Comparison of ENCODE assay signal across 18 cellular contexts in the genomic region with DNA sequence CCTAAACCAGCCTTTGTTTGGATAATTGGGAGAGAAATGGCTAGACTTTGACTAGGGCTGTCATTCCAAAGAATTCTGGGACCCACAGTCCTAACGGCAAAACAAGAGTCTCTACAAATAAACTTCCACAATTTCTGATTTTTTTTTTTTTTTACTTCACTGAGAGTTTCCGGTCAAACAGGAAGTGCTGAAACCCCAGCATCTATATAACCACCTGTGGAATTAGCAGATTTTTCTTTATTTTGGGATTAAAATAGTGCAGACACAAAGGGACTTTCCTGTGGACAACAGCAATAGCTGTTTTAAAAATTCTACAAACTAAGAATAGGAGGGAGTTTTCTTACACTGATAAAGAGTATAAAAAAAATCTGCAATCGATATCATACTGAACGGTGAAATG.
"Had no signal": no experiment of that assay in that cellular context is flagged by ENCODE, and none has a peak within 500 bp of the region (broad histone marks: within the 10 kb centered on the region; RNA-seq: fewer than 3 reads in every experiment).

No MANE protein-coding gene starts in this region.

- H3K4me3 Mint-ChIP-seq: activated T-cell treated with anti-CD3 and anti-CD28 coated beads, Interleukin-2, amount 50 U/mL, for 24 hours; activated T-helper 17 cell treated with anti-CD3 and anti-CD28 coated beads, Interleukin-2, amount 50 U/mL, for 72 hours; dendritic cell treated with granulocyte-macrophage colony-stimulating factor and Interleukin-4, amounts not matched to agents 40 ng/mL and 50 ng/mL, for 4 days; memory B cell; nephron progenitor cell; stimulated activated effector memory CD8-positive, alpha-beta T cell treated with anti-CD3 and anti-CD28 coated beads, Interleukin-12 subunit alpha, Interleukin-12 subunit beta, amount 100 ng/mL, for 72 hours; type B pancreatic cell had no signal

- H3K4me1 Mint-ChIP-seq: activated T-helper 17 cell treated with anti-CD3 and anti-CD28 coated beads, Interleukin-2, amount 50 U/mL, for 72 hours; stimulated activated effector memory CD8-positive, alpha-beta T cell treated with anti-CD3 and anti-CD28 coated beads, Interleukin-12 subunit alpha, Interleukin-12 subunit beta, amount 100 ng/mL, for 72 hours had no signal

- DNase-seq: activated T-cell treated with anti-CD3 and anti-CD28 coated beads, Interleukin-2, amount 50 U/mL, for 24 hours; aorta; brain microvascular endothelial cell; caudate nucleus; effector CD4-positive, alpha-beta T cell; left colon; nephron progenitor cell; nucleus accumbens; right lobe of liver; stimulated activated CD4-positive, alpha-beta T cell treated with anti-CD3 and anti-CD28 coated beads, Interleukin-1b, Interleukin-23, amount 100 ng/mL, for 48 hours had no signal

- ATAC-seq: activated naive CD4-positive, alpha-beta T cell treated with anti-CD3 and anti-CD28 coated beads, Interleukin-2, amount 50 U/mL, for 72 hours; activated T-helper 17 cell treated with anti-CD3 and anti-CD28 coated beads, Interleukin-2, amount 50 U/mL, for 72 hours; left colon; right lobe of liver; stimulated activated effector memory CD8-positive, alpha-beta T cell treated with anti-CD3 and anti-CD28 coated beads, Interleukin-12 subunit alpha, Interleukin-12 subunit beta, amount 100 ng/mL, for 72 hours had no signal

- FAIRE-seq: endometrium, keratinocyte had no signal

- H3K27me3 Mint-ChIP-seq: activated T-cell treated with anti-CD3 and anti-CD28 coated beads, Interleukin-2, amount 50 U/mL, for 24 hours; activated T-helper 17 cell treated with anti-CD3 and anti-CD28 coated beads, Interleukin-2, amount 50 U/mL, for 72 hours; dendritic cell treated with granulocyte-macrophage colony-stimulating factor and Interleukin-4, amounts not matched to agents 40 ng/mL and 50 ng/mL, for 4 days; memory B cell; type B pancreatic cell had no signal

- H3K36me3 Mint-ChIP-seq: activated naive CD4-positive, alpha-beta T cell treated with anti-CD3 and anti-CD28 coated beads, Interleukin-2, amount 50 U/mL, for 72 hours; type B pancreatic cell had no signal

- H3K27ac Mint-ChIP-seq: activated naive CD4-positive, alpha-beta T cell treated with anti-CD3 and anti-CD28 coated beads, Interleukin-2, amount 50 U/mL, for 72 hours; activated T-cell treated with anti-CD3 and anti-CD28 coated beads, Interleukin-2, amount 50 U/mL, for 24 hours; activated T-helper 17 cell treated with anti-CD3 and anti-CD28 coated beads, Interleukin-2, amount 50 U/mL, for 72 hours; dendritic cell treated with granulocyte-macrophage colony-stimulating factor and Interleukin-4, amounts not matched to agents 40 ng/mL and 50 ng/mL, for 4 days; memory B cell; nephron progenitor cell; stimulated activated effector memory CD8-positive, alpha-beta T cell treated with anti-CD3 and anti-CD28 coated beads, Interleukin-12 subunit alpha, Interleukin-12 subunit beta, amount 100 ng/mL, for 72 hours; type B pancreatic cell had no signal

- H3K9me3 Mint-ChIP-seq: activated naive CD4-positive, alpha-beta T cell treated with anti-CD3 and anti-CD28 coated beads, Interleukin-2, amount 50 U/mL, for 72 hours; activated T-cell treated with anti-CD3 and anti-CD28 coated beads, Interleukin-2, amount 50 U/mL, for 24 hours; activated T-helper 17 cell treated with anti-CD3 and anti-CD28 coated beads, Interleukin-2, amount 50 U/mL, for 72 hours; dendritic cell treated with granulocyte-macrophage colony-stimulating factor and Interleukin-4, amounts not matched to agents 40 ng/mL and 50 ng/mL, for 4 days; stimulated activated effector memory CD8-positive, alpha-beta T cell treated with anti-CD3 and anti-CD28 coated beads, Interleukin-12 subunit alpha, Interleukin-12 subunit beta, amount 100 ng/mL, for 72 hours had no signal
